19 cellular contexts compared by ENCODE assay signal in the genomic region with DNA sequence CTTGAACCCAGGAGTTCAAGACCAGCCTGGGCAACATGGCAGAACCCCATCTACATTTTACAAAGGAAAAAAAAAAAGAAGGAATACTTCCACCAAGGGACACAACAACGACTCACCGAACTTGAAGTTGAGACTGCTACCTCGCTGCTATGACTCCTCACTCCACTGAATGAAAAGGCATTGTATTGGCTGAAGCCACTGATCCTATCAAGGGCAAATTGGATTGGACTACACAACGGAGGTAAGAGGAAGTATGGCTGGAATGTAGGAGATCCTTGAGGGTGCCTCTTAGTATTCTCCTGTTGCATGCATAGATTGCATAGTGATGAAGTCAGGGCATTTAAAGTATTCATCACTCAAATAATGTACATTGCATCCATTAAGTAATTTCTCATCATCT.
DNase-seq lines count a peak whose midpoint lies in the region; ATAC-seq, FAIRE-seq and TF ChIP-seq lines count a peak whose summit lies in the region.
"Had no signal": no experiment of that assay in that cellular context is flagged by ENCODE, and none has a peak within 500 bp of the region (broad histone marks: within the 10 kb centered on the region; RNA-seq: fewer than 3 reads in every experiment).

No MANE protein-coding gene starts in this region.

- H3K4me1 ChIP-seq in NT2/D1 (ENCODE audit: insufficient read depth, insufficient read length) (no peaks in the 10 kb centered on the region), H1 (replicated peaks in 1 of 4; ENCODE audit: control insufficient read depth in 3 of 4, insufficient read depth in 4 of 4, low read length in 3 of 4) (no peaks in the 10 kb centered on the region), mesenchymal stem cell (ENCODE audit: control insufficient read depth, insufficient read depth, low read depth, low read length) (no peaks in the 10 kb centered on the region), psoas muscle (no peaks in the 10 kb centered on the region)
- H3K4me1 ChIP-seq: A549 had no signal

- H3K9ac ChIP-seq in NT2/D1 (ENCODE audit: insufficient read length, low read depth) (no peak overlapping the region), H1 (replicated peaks in 1 of 4; ENCODE audit: extremely low read depth in 1 of 4, low read depth in 3 of 4, low read length in 3 of 4) (no peak overlapping the region), mesenchymal stem cell (ENCODE audit: low read length) (no peak overlapping the region)

- 91% methylated on average over 4 of the region's 4 CpGs; no CpG with 5 or more reads in 1 of the 2 experiments for WGBS in H1 (ENCODE audit: extremely low coverage in 1 of 2, insufficient coverage in 1 of 2, insufficient read length in 1 of 2, insufficient replicate concordance in 2 of 2, low coverage in 1 of 2, low lambda C conversion rate in 2 of 2, missing lambda C conversion rate in 1 of 2), 2 experiments
- 96% methylated on average over 4 of the region's 4 CpGs for WGBS in mesenchymal stem cell
- 94% methylated on average over 4 of the region's 4 CpGs for WGBS in psoas muscle, 3 donors

- TF ChIP-seq EP300 in H1 (IDR thresholded peaks at IDR 0.05; ENCODE audit: borderline replicate concordance in 1 of 2, low read depth in 2 of 2, low read length in 2 of 2): no peak

- H3K27ac ChIP-seq in H1 (ENCODE audit: low read depth, low read length): no peak overlapping the region
- no peak overlapping the region for H3K27ac ChIP-seq in mesenchymal stem cell (ENCODE audit: low read length, poor library complexity, severe bottlenecking)
- H3K27ac ChIP-seq in psoas muscle: no peak overlapping the region
- H3K27ac ChIP-seq: A549, SK-N-MC had no signal

- DNase-seq in ELR (ENCODE audit: low read depth): peak; percentile 25
- DNase-seq in NT2/D1 (ENCODE audit: low read depth, low spot score): peak; percentile 0
- no peak for DNase-seq in H1 (ENCODE audit: low read depth in 1 of 2, low spot score in 2 of 2)
- no peak for DNase-seq in mesenchymal stem cell
- DNase-seq in psoas muscle: no peak
- no peak for DNase-seq in SK-N-DZ (ENCODE audit: low spot score)
- DNase-seq: C1 segment of cervical spinal cord, GOT3, KG1, NCI-H1436, NCI-H2029 treated with DMSO at 0.1 percent for 48 hours, NCI-H2171 treated with DMSO at 0.1 percent for 48 hours, NCI-H510A, NCI-H774 had no signal

- ATAC-seq in psoas muscle (no peak), GM19035 (IDR thresholded peaks at IDR 0.05; ENCODE audit: unreplicated experiment) (no peak)
- ATAC-seq: A549, Panc1, Right ventricle myocardium inferior had no signal

- TF ChIP-seq RAD21 in H1 (IDR thresholded peaks at IDR 0.05 in 1 of 2, conservative IDR thresholded peaks at IDR 0.05 in 1 of 2; ENCODE audit: low read depth in 2 of 2, low read length in 2 of 2): no peak

- CTCF ChIA-PET in H1 (lab: Charles Lee; ENCODE audit: partially characterized antibody): interaction anchor here (0.6 kb wide), 1 partner anchor 1556 kb away, joined by 3 read pairs; no protein-coding TSS in a partner anchor

- no peak for TF ChIP-seq POLR2A in H1 (IDR thresholded peaks at IDR 0.05; ENCODE audit: control extremely low read depth in 1 of 2, low read depth in 2 of 2, low read length in 2 of 2)

- H3K18ac ChIP-seq in H1 (ENCODE audit: extremely low read depth, low read length) (no peak overlapping the region), mesenchymal stem cell (ENCODE audit: low read depth in 1 of 2, low read length in 2 of 2) (no peak overlapping the region)

- H2BK5ac ChIP-seq in H1 (ENCODE audit: low read depth, low read length): no peak overlapping the region
- no peak overlapping the region for H2BK5ac ChIP-seq in mesenchymal stem cell (ENCODE audit: low read depth, low read length, poor library complexity, severe bottlenecking)

- peak overlapping the region; percentile 57 for H3K56ac ChIP-seq in H1 (replicated peaks; ENCODE audit: insufficient read length, low read depth, low read length)

- intact Hi-C loops in psoas muscle (cut with DNase I): no loop called here

- H3K4ac ChIP-seq in H1 (replicated peaks; ENCODE audit: insufficient read length, low read depth, low read length) (no peak overlapping the region), mesenchymal stem cell (ENCODE audit: low read depth in 1 of 2, low read length in 2 of 2) (no peak overlapping the region)

- no peak overlapping the region for H3K4me2 ChIP-seq in H1 (ENCODE audit: insufficient read depth in 1 of 2, low read depth in 2 of 2, low read length in 2 of 2)
- no peak overlapping the region for H3K4me2 ChIP-seq in mesenchymal stem cell (ENCODE audit: low read length, poor library complexity, severe bottlenecking)
- H3K4me2 ChIP-seq: A549 had no signal

- H4K91ac ChIP-seq in H1 (replicated peaks; ENCODE audit: insufficient read length, low read length): no peak overlapping the region
- H4K91ac ChIP-seq in mesenchymal stem cell (ENCODE audit: low read length): no peak overlapping the region

- no peak for TF ChIP-seq CTCF in H1 (IDR thresholded peaks at IDR 0.05; ENCODE audit: control extremely low read depth in 1 of 3, insufficient read depth in 1 of 3, low read depth in 1 of 3, low read length in 3 of 3)
- no peak for TF ChIP-seq CTCF in psoas muscle (IDR thresholded peaks at IDR 0.05)

- H3K14ac ChIP-seq in H1 (ENCODE audit: insufficient read length): no peak overlapping the region
- H3K14ac ChIP-seq in mesenchymal stem cell (ENCODE audit: low read length in 2 of 2): no peak overlapping the region

- H2BK120ac ChIP-seq in H1 (replicated peaks; ENCODE audit: low read depth, low read length) (no peak overlapping the region), mesenchymal stem cell (ENCODE audit: low read depth, low read length) (no peak overlapping the region)

- no peak overlapping the region for H2BK20ac ChIP-seq in H1 (ENCODE audit: low read length)

- H2BK12ac ChIP-seq in H1 (ENCODE audit: low read depth, low read length) (no peak overlapping the region), mesenchymal stem cell (ENCODE audit: low read length in 2 of 2) (no peak overlapping the region)

- H3K23ac ChIP-seq in H1 (ENCODE audit: insufficient read length) (no peak overlapping the region), mesenchymal stem cell (ENCODE audit: low read length in 2 of 2) (no peak overlapping the region)

- no peaks in the 10 kb centered on the region for H4K20me1 ChIP-seq in H1 (replicated peaks in 1 of 2; ENCODE audit: control insufficient read depth in 1 of 2, insufficient read depth in 2 of 2, low read length in 2 of 2)

- H3K4me3 ChIP-seq in NT2/D1 (ENCODE audit: insufficient read length, low read depth): no peak overlapping the region
- H3K4me3 ChIP-seq in H1 (ENCODE audit: extremely low read depth in 1 of 4, insufficient read depth in 2 of 4, low read depth in 3 of 4, low read length in 4 of 4): no peak overlapping the region
- H3K4me3 ChIP-seq in mesenchymal stem cell (ENCODE audit: insufficient read depth in 1 of 2, low read depth in 1 of 2, low read length in 2 of 2): no peak overlapping the region
- H3K4me3 ChIP-seq in psoas muscle: no peak overlapping the region
- H3K4me3 ChIP-seq: A549, SK-N-MC had no signal

- H3K27me3 ChIP-seq in NT2/D1 (ENCODE audit: insufficient read depth, insufficient read length) (no peaks in the 10 kb centered on the region), H1 (replicated peaks in 1 of 4; ENCODE audit: control insufficient read depth in 3 of 4, extremely low read depth in 1 of 4, insufficient read depth in 3 of 4, low read length in 3 of 4) (no peaks in the 10 kb centered on the region), mesenchymal stem cell (ENCODE audit: control insufficient read depth in 1 of 2, insufficient read depth in 1 of 2, low read length in 2 of 2) (no peaks in the 10 kb centered on the region), psoas muscle (ENCODE audit: insufficient read depth in 3 of 3, low read length in 2 of 3) (no peaks in the 10 kb centered on the region)

- H3K79me2 ChIP-seq in H1 (ENCODE audit: control insufficient read depth in 1 of 2, insufficient read depth in 2 of 2, low read length in 2 of 2): no peaks in the 10 kb centered on the region; a peak in 1 of 4 replicates

- H3K79me1 ChIP-seq in H1 (ENCODE audit: low read depth, low read length): no peaks in the 10 kb centered on the region
- no peaks in the 10 kb centered on the region for H3K79me1 ChIP-seq in mesenchymal stem cell (replicated peaks; ENCODE audit: low read length, poor library complexity, severe bottlenecking)

- POLR2A ChIA-PET in H1 (lab: Charles Lee; ENCODE audit: partially characterized antibody): no interaction called here

- H4K5ac ChIP-seq in H1 (ENCODE audit: insufficient read length, low read depth, low read length): no peak overlapping the region

- H3K9me3 ChIP-seq in NT2/D1 (ENCODE audit: insufficient read depth, low read length) (no peaks in the 10 kb centered on the region), H1 (ENCODE audit: insufficient read depth in 2 of 2, low read depth in 1 of 2, low read length in 1 of 2) (no peaks in the 10 kb centered on the region), mesenchymal stem cell (ENCODE audit: control insufficient read depth, low read length) (no peaks in the 10 kb centered on the region), psoas muscle (no peaks in the 10 kb centered on the region)
- H3K9me3 ChIP-seq: A549 had no signal

- H2AK5ac ChIP-seq in H1 (ENCODE audit: low read depth, low read length) (no peak overlapping the region), mesenchymal stem cell (ENCODE audit: low read length, severe bottlenecking) (peak overlapping the region; percentile 54)

- no peak overlapping the region for H4K8ac ChIP-seq in H1 (ENCODE audit: extremely low read depth, insufficient read depth, low read length)
- no peak overlapping the region for H4K8ac ChIP-seq in mesenchymal stem cell (ENCODE audit: low read length)

- FAIRE-seq in H1 (lab: Jason Lieb, UNC): peak; percentile 42
- FAIRE-seq: A549 had no signal

- H2AFZ ChIP-seq in H1 (ENCODE audit: low read length) (no peak overlapping the region), mesenchymal stem cell (ENCODE audit: low read depth, low read length) (no peak overlapping the region)

- no peak overlapping the region for H2BK15ac ChIP-seq in H1 (ENCODE audit: low read length)
- no peak overlapping the region for H2BK15ac ChIP-seq in mesenchymal stem cell (ENCODE audit: low read depth, poor library complexity, severe bottlenecking)

- H3K36me3 ChIP-seq in NT2/D1 (ENCODE audit: insufficient read depth, insufficient read length, low read length) (no peaks in the 10 kb centered on the region), H1 (ENCODE audit: control insufficient read depth in 2 of 4, insufficient read depth in 4 of 4, low read length in 3 of 4) (no peaks in the 10 kb centered on the region), mesenchymal stem cell (ENCODE audit: control insufficient read depth in 1 of 2, insufficient read depth in 2 of 2, low read depth in 1 of 2, low read length in 2 of 2) (no peaks in the 10 kb centered on the region), psoas muscle (ENCODE audit: insufficient read depth in 1 of 2, low read depth in 1 of 2) (no peaks in the 10 kb centered on the region)

- H3K23me2 ChIP-seq in H1 (ENCODE audit: low read depth, low read length): no peaks in the 10 kb centered on the region

TF ChIP-seq in H1, 55 proteins besides CTCF, POLR2A, EP300 and RAD21 (continues in another document):
- TF ChIP-seq CBX8 (IDR thresholded peaks at IDR 0.05; ENCODE audit: borderline replicate concordance, low read depth, low read length) (no peak), TEAD4 (IDR thresholded peaks at IDR 0.05; ENCODE audit: low read depth, low read length) (no peak), SP1 (IDR thresholded peaks at IDR 0.05; ENCODE audit: low read depth, low read length) (no peak)

Comparison
In these comparisons a context has a peak if more than half of its experiments do, and no peak if none do; other contexts are left out.
1. DNase-seq: peak in ELR (single experiment) and NT2/D1 (single experiment); none in H1 (0 of 2), mesenchymal stem cell (single experiment), psoas muscle (0 of 2) and SK-N-DZ (single experiment).